1 cellular context compared by ENCODE assay signal in the genomic region with DNA sequence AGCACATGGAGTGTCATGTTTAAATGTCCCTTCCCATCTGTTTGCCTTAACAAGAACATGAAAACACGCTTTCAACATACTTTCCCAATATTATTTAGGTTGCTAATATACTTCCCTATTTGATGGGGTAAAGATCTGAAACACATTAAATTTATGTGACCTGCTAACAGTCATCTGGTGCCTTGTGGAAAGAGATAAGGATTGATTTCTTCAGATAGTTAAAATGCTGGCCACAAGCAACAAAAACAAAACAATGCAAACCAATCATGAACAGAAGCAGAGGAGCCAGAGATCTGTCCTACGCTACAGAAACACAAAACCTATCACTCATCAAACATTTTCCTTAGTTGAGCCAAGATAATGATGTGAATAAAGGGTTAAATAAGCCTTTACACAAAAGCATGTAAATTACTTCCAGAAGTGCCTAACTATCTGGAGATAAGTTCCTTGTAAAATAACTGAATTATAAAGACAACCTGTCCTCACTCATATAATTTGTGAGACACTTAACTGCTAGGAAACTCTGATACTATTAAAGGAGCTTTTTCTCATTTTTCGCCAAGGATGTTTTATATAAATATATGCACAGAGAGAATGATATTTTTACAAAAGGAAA.
TF ChIP-seq lines count a peak whose summit lies in the region.

No MANE protein-coding gene starts in this region.

TF ChIP-seq in HEK293, 187 proteins besides CTCF, POLR2A, EP300 and RAD21 (continued from another document):
- TF ChIP-seq, protein P1, sequence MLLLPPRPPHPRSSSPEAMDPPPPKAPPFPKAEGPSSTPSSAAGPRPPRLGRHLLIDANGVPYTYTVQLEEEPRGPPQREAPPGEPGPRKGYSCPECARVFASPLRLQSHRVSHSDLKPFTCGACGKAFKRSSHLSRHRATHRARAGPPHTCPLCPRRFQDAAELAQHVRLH (tag by site-specific recombination; IDR thresholded peaks at IDR 0.05), result peak; percentile 40; the same call in 1 of the 2 replicates
- no peak for TF ChIP-seq ZNF121 (tag by site-specific recombination; IDR thresholded peaks at IDR 0.05)
- TF ChIP-seq OSR2 (tag by site-specific recombination; IDR thresholded peaks at IDR 0.05), result peak; percentile 85
